In genomic region chr17:30954046-30954805, GRCh38 we compare ENCODE assay signal across 14 cellular contexts. TPM values are rescaled to one million over a fixed set of nuclear protein-coding genes. Genes with fewer than 3 reads are reported as not detected.
DNase-seq lines count a peak whose midpoint lies in the region; ATAC-seq and TF ChIP-seq lines count a peak whose summit lies in the region.
"Had no signal": no experiment of that assay in that cellular context is flagged by ENCODE, and none has a peak within 500 bp of the region (broad histone marks: within the 10 kb centered on the region; RNA-seq: fewer than 3 reads in every experiment).

No MANE protein-coding gene starts in this region.

- CTCF ChIA-PET in SK-N-SH (lab: Yijun Ruan, JAX) = interaction anchor here (0.9 kb wide), 1 partner anchor 238 kb away, joined by 3 read pairs; no protein-coding TSS in a partner anchor

- H3K27me3 ChIP-seq in SK-N-SH (ENCODE audit: insufficient read depth) = no peaks in the 10 kb centered on the region
- H3K27me3 ChIP-seq in upper lobe of right lung = no peaks in the 10 kb centered on the region
- H3K27me3 ChIP-seq: gastrocnemius medialis, SJCRH30 had no signal

- DNase-seq in SK-N-SH = no peak
- DNase-seq in choroid plexus epithelial cell (ENCODE audit: low read depth) = peak; percentile 37
- DNase-seq in midbrain (lab: John Stamatoyannopoulos, UW) = peak; percentile 37
- peak; percentile 59 for DNase-seq in upper lobe of right lung
- no peak for DNase-seq in stimulated activated naive CD8-positive, alpha-beta T cell treated with anti-CD3 and anti-CD28 coated beads, Interleukin-15, Interleukin-2, amounts not matched to agents 100 U/mL and 50 U/mL, for 24 hours
- no peak for DNase-seq in stimulated activated naive CD8-positive, alpha-beta T cell treated with anti-CD3 and anti-CD28 coated beads, Interleukin-15, amount 100 ng/mL, for 72 hours
- DNase-seq in activated CD4-positive, alpha-beta T cell treated with anti-CD3 and anti-CD28 coated beads for 4 hours = no peak
- DNase-seq: activated CD4-positive, alpha-beta T cell treated with anti-CD3 and anti-CD28 coated beads, Interleukin-2, amount 10 ng/mL, durations not matched to agents 7 days and 5 days; activated naive CD4-positive, alpha-beta T cell treated with anti-CD3 and anti-CD28 coated beads, Interleukin-2, amount 10 ng/mL, durations not matched to agents 7 days and 5 days; gastrocnemius medialis; HCEC 1CT; SJCRH30 had no signal

- no peak overlapping the region for H3K4me2 ChIP-seq in SK-N-SH
- H3K4me2 ChIP-seq: KMS-11 had no signal

- peak overlapping the region in 1 of 2 donors; percentile 25 for H3K27ac Mint-ChIP-seq in stimulated activated naive CD8-positive, alpha-beta T cell treated with anti-CD3 and anti-CD28 coated beads, Interleukin-15, amount 100 ng/mL, for 72 hours
- H3K27ac Mint-ChIP-seq: activated CD4-positive, alpha-beta T cell treated with anti-CD3 and anti-CD28 coated beads, Interleukin-2, amount 10 ng/mL, durations not matched to agents 7 days and 5 days; activated naive CD4-positive, alpha-beta T cell treated with anti-CD3 and anti-CD28 coated beads, Interleukin-2, amount 10 ng/mL, durations not matched to agents 7 days and 5 days had no signal

- no peaks in the 10 kb centered on the region for H3K9me2 ChIP-seq in SK-N-SH

- H3K27me3 Mint-ChIP-seq in stimulated activated naive CD8-positive, alpha-beta T cell treated with anti-CD3 and anti-CD28 coated beads, Interleukin-15, amount 100 ng/mL, for 72 hours = peaks cover 31% of the 10 kb centered on the region

- ATAC-seq in SK-N-SH treated with all-trans-retinoic acid at 6 μM for 48 hours = no peak
- ATAC-seq in upper lobe of right lung = peak; percentile 66
- ATAC-seq in stimulated activated naive CD8-positive, alpha-beta T cell treated with anti-CD3 and anti-CD28 coated beads, Interleukin-15, Interleukin-2, amounts not matched to agents 100 U/mL and 50 U/mL, for 24 hours = no peak
- no peak for ATAC-seq in stimulated activated naive CD8-positive, alpha-beta T cell treated with anti-CD3 and anti-CD28 coated beads, Interleukin-15, amount 100 ng/mL, for 72 hours
- ATAC-seq: gastrocnemius medialis had no signal

- no peaks in the 10 kb centered on the region for H4K20me1 ChIP-seq in SK-N-SH (ENCODE audit: insufficient read depth)

- H2AFZ ChIP-seq in SK-N-SH (ENCODE audit: low read depth) = peak overlapping the region; percentile 65; the same call in 1 of the 2 replicates

- POLR2A ChIA-PET in SK-N-SH (lab: Yijun Ruan, JAX) = no interaction called here

- H3K4me1 ChIP-seq in SK-N-SH (ENCODE audit: control insufficient read depth in 1 of 2, insufficient read depth in 2 of 2, low read depth in 1 of 2, low read length in 1 of 2) = peaks cover 5 to 12% of the 10 kb centered on the region in 2 experiments; a peak in 1 of 4 replicates
- peaks cover 51% of the 10 kb centered on the region for H3K4me1 ChIP-seq in upper lobe of right lung
- H3K4me1 ChIP-seq: SJCRH30 had no signal

- H3K27ac ChIP-seq in SK-N-SH (ENCODE audit: low read depth in 2 of 2, low read length in 1 of 2) = no peak overlapping the region
- H3K27ac ChIP-seq in upper lobe of right lung = peak overlapping the region; percentile 69
- H3K27ac ChIP-seq: KMS-11, SJCRH30 had no signal

- H3K79me2 ChIP-seq in SK-N-SH (ENCODE audit: insufficient read depth) = no peaks in the 10 kb centered on the region

- no peak for TF ChIP-seq RAD21 in SK-N-SH (IDR thresholded peaks at IDR 0.05; ENCODE audit: low read length)

- H3K9me3 ChIP-seq in SK-N-SH (no peaks in the 10 kb centered on the region), upper lobe of right lung (no peaks in the 10 kb centered on the region)
- H3K9me3 ChIP-seq: gastrocnemius medialis had no signal

- H3F3A ChIP-seq in SK-N-SH (replicated peaks; ENCODE audit: insufficient read depth) = peaks cover 3% of the 10 kb centered on the region

- no peak for TF ChIP-seq CTCF in SK-N-SH (IDR thresholded peaks at IDR 0.05)
- TF ChIP-seq CTCF in choroid plexus epithelial cell (conservative IDR thresholded peaks at IDR 0.05; ENCODE audit: low read depth, low read length) = no peak
- no peak for TF ChIP-seq CTCF in upper lobe of right lung (IDR thresholded peaks at IDR 0.05)

- H3K4me3 ChIP-seq in SK-N-SH (ENCODE audit: low read depth in 2 of 2, low read length in 1 of 2) (no peak overlapping the region), choroid plexus epithelial cell (ENCODE audit: low read depth, low read length) (no peak overlapping the region), upper lobe of right lung (no peak overlapping the region)
- H3K4me3 ChIP-seq: gastrocnemius medialis, SJCRH30 had no signal

- intact Hi-C loops in upper lobe of right lung (cut with DNase I) = no loop called here

- H3K9ac ChIP-seq in SK-N-SH = no peak overlapping the region
- H3K9ac ChIP-seq: KMS-11 had no signal

- TF ChIP-seq EP300 in SK-N-SH (IDR thresholded peaks at IDR 0.05; ENCODE audit: borderline replicate concordance in 1 of 2, low read depth in 1 of 2, low read length in 1 of 2) = no peak

- WGBS in SK-N-SH (ENCODE audit: low lambda C conversion rate) = 93% methylated on average over 5 of the region's 6 CpGs

- no peaks in the 10 kb centered on the region for H3K9me3 Mint-ChIP-seq in stimulated activated naive CD8-positive, alpha-beta T cell treated with anti-CD3 and anti-CD28 coated beads, Interleukin-15, amount 100 ng/mL, for 72 hours
- H3K9me3 Mint-ChIP-seq: activated CD4-positive, alpha-beta T cell treated with anti-CD3 and anti-CD28 coated beads, Interleukin-2, amount 10 ng/mL, durations not matched to agents 7 days and 5 days; activated naive CD4-positive, alpha-beta T cell treated with anti-CD3 and anti-CD28 coated beads, Interleukin-2, amount 10 ng/mL, durations not matched to agents 7 days and 5 days had no signal

- no peaks in the 10 kb centered on the region for H3K4me1 Mint-ChIP-seq in stimulated activated naive CD8-positive, alpha-beta T cell treated with anti-CD3 and anti-CD28 coated beads, Interleukin-15, amount 100 ng/mL, for 72 hours
- H3K4me1 Mint-ChIP-seq: activated CD4-positive, alpha-beta T cell treated with anti-CD3 and anti-CD28 coated beads, Interleukin-2, amount 10 ng/mL, durations not matched to agents 7 days and 5 days; activated naive CD4-positive, alpha-beta T cell treated with anti-CD3 and anti-CD28 coated beads, Interleukin-2, amount 10 ng/mL, durations not matched to agents 7 days and 5 days had no signal

- H3K36me3 ChIP-seq in SK-N-SH (replicated peaks in 1 of 2; ENCODE audit: control insufficient read depth in 1 of 2, insufficient read depth in 2 of 2, low read length in 1 of 2) (no peaks in the 10 kb centered on the region), upper lobe of right lung (no peaks in the 10 kb centered on the region)
- H3K36me3 ChIP-seq: gastrocnemius medialis, SJCRH30 had no signal

- H3K4me3 Mint-ChIP-seq in stimulated activated naive CD8-positive, alpha-beta T cell treated with anti-CD3 and anti-CD28 coated beads, Interleukin-15, amount 100 ng/mL, for 72 hours = no peak overlapping the region
- H3K4me3 Mint-ChIP-seq: activated CD4-positive, alpha-beta T cell treated with anti-CD3 and anti-CD28 coated beads, Interleukin-2, amount 10 ng/mL, durations not matched to agents 7 days and 5 days; activated naive CD4-positive, alpha-beta T cell treated with anti-CD3 and anti-CD28 coated beads, Interleukin-2, amount 10 ng/mL, durations not matched to agents 7 days and 5 days had no signal

TF ChIP-seq in SK-N-SH, 30 proteins besides CTCF, POLR2A, EP300 and RAD21 (continues in another document):
- TF ChIP-seq PBX3 (IDR thresholded peaks at IDR 0.05) = no peak
- TF ChIP-seq TAF1 (IDR thresholded peaks at IDR 0.05; ENCODE audit: borderline replicate concordance, low read depth, low read length) = no peak
- no peak for TF ChIP-seq RXRA (IDR thresholded peaks at IDR 0.05; ENCODE audit: borderline replicate concordance, low read depth)
- TF ChIP-seq MXI1 (IDR thresholded peaks at IDR 0.05; ENCODE audit: low read depth, low read length) = no peak
- no peak for TF ChIP-seq SIN3A (IDR thresholded peaks at IDR 0.05; ENCODE audit: borderline replicate concordance, low read depth, low read length)

TF ChIP-seq in SK-N-SH treated with all-trans-retinoic acid at 6 μM for 48 hours, 23 proteins besides CTCF, POLR2A, EP300 and RAD21 (continues in another document):
- TF ChIP-seq POU6F1 (CRISPR knock-in tag; IDR thresholded peaks at IDR 0.05; ENCODE audit: borderline replicate concordance, low read depth) = no peak
- TF ChIP-seq GLIS3 (CRISPR knock-in tag; IDR thresholded peaks at IDR 0.05) = no peak
- no peak for TF ChIP-seq SNAI2 (CRISPR knock-in tag; IDR thresholded peaks at IDR 0.05)
- TF ChIP-seq TOX (CRISPR knock-in tag; IDR thresholded peaks at IDR 0.05; ENCODE audit: borderline replicate concordance) = no peak
- no peak for TF ChIP-seq OSR1 (CRISPR knock-in tag; IDR thresholded peaks at IDR 0.05)
- no peak for TF ChIP-seq ESRRG (CRISPR knock-in tag; IDR thresholded peaks at IDR 0.05)
- TF ChIP-seq ZFP3 (CRISPR knock-in tag; IDR thresholded peaks at IDR 0.05) = no peak
- no peak for TF ChIP-seq BACH2 (CRISPR knock-in tag; IDR thresholded peaks at IDR 0.05; ENCODE audit: borderline replicate concordance)
- TF ChIP-seq ZNF8 (CRISPR knock-in tag; IDR thresholded peaks at IDR 0.05) = no peak
- TF ChIP-seq ZC3H10 (CRISPR knock-in tag; IDR thresholded peaks at IDR 0.05) = no peak
- no peak for TF ChIP-seq ISL1 (CRISPR knock-in tag; IDR thresholded peaks at IDR 0.05)

RNA-seq across cellular contexts. Expression of gene RNF135, which starts 16.6 kb away (rescaled TPM):
- not detected in 2 replicates for polyA plus RNA-seq in SK-N-SH (2012; rRNA removed)
- 0.03 TPM in 1 of 2 replicates, not detected in the other for polyA plus RNA-seq in SK-N-SH (2012; cell fraction: cytosol; rRNA removed)
- polyA plus RNA-seq in SK-N-SH (2012; cell fraction: nucleus; rRNA removed) = 0.05 TPM in 1 of 2 replicates, not detected in the other
- total RNA-seq in upper lobe of right lung = 25.3 TPM

RNA-seq across cellular contexts. Expression of gene ADAP2, which starts 32.5 kb away (rescaled TPM):
- 0.39 and 0.42 TPM in 2 replicates for polyA plus RNA-seq in SK-N-SH (2012; rRNA removed)
- 0.22 TPM in 2 replicates for polyA plus RNA-seq in SK-N-SH (2012; cell fraction: cytosol; rRNA removed)
- 0.46 and 0.74 TPM in 2 replicates for polyA plus RNA-seq in SK-N-SH (2012; cell fraction: nucleus; rRNA removed)
- total RNA-seq in upper lobe of right lung = 19.8 TPM
- total RNA-seq: SJCRH30 had no signal

RNA-seq across cellular contexts. Expression of gene TEFM, which starts 48.2 kb away (rescaled TPM):
- 4.4 and 9.3 TPM in 2 replicates for polyA plus RNA-seq in SK-N-SH (2012; rRNA removed)
- polyA plus RNA-seq in SK-N-SH (2012; cell fraction: cytosol; rRNA removed) = 8.0 and 8.3 TPM in 2 replicates
- 3.1 and 9.0 TPM in 2 replicates for polyA plus RNA-seq in SK-N-SH (2012; cell fraction: nucleus; rRNA removed)
- total RNA-seq in upper lobe of right lung = 14.7 TPM

Comparison
In these comparisons a context has a peak if more than half of its experiments do, and no peak if none do; other contexts are left out.
1. DNase-seq: peak in choroid plexus epithelial cell (single experiment), midbrain (single experiment) and upper lobe of right lung (single experiment); none in SK-N-SH (single experiment), stimulated activated naive CD8-positive, alpha-beta T cell treated with anti-CD3 and anti-CD28 coated beads, Interleukin-15, Interleukin-2, amounts not matched to agents 100 U/mL and 50 U/mL, for 24 hours (single experiment), stimulated activated naive CD8-positive, alpha-beta T cell treated with anti-CD3 and anti-CD28 coated beads, Interleukin-15, amount 100 ng/mL, for 72 hours (0 of 2) and activated CD4-positive, alpha-beta T cell treated with anti-CD3 and anti-CD28 coated beads for 4 hours (0 of 2).